Comparison of ENCODE assay signal across 14 cellular contexts in genomic region chr3:13513051-13513912, GRCh38. TPM values are rescaled to one million over a fixed set of nuclear protein-coding genes. Genes with fewer than 3 reads are reported as not detected.
DNase-seq lines count a peak whose midpoint lies in the region; ATAC-seq and TF ChIP-seq lines count a peak whose summit lies in the region.
"Had no signal": no experiment of that assay in that cellular context is flagged by ENCODE, and none has a peak within 500 bp of the region (broad histone marks: within the 10 kb centered on the region; RNA-seq: fewer than 3 reads in every experiment).

No MANE protein-coding gene starts in this region.

- no CpG with 5 or more reads among the region's 20 CpGs for WGBS in neuronal stem cell (ENCODE audit: extremely low coverage in 2 of 2, insufficient read length in 2 of 2, insufficient replicate concordance in 1 of 2), 2 donors

- peak overlapping the region; percentile 65 for H2AK5ac ChIP-seq in neuronal stem cell (ENCODE audit: low read depth, low read length)

- peak overlapping the region; percentile 28 for H3K14ac ChIP-seq in neuronal stem cell (ENCODE audit: low read length)

- peak overlapping the region; percentile 49 for H2BK120ac ChIP-seq in neuronal stem cell (ENCODE audit: low read depth, low read length)

- ATAC-seq in GM19035 (IDR thresholded peaks at IDR 0.05; ENCODE audit: unreplicated experiment), result no peak
- ATAC-seq in GM21423 (IDR thresholded peaks at IDR 0.05; ENCODE audit: unreplicated experiment), result no peak
- ATAC-seq: mucosa of descending colon had no signal

- H4K8ac ChIP-seq in neuronal stem cell (ENCODE audit: low read depth, low read length), result no peak overlapping the region

- CTCF ChIA-PET in Calu3 (lab: Charles Lee), result interaction anchor here (1.0 kb wide), 1 partner anchor 43 kb away, joined by 3 read pairs; no protein-coding TSS in a partner anchor

- TF ChIP-seq CTCF in AG09309 (IDR thresholded peaks at IDR 0.05; ENCODE audit: control insufficient read depth, insufficient read depth, low read depth, low read length, missing control alignments), result no peak
- TF ChIP-seq CTCF in Calu3 (IDR thresholded peaks at IDR 0.05; ENCODE audit: unreplicated experiment), result no peak

- intact Hi-C loops in Calu3 (cut with micrococcal nuclease; ENCODE audit: unreplicated experiment), result no loop called here

- H2BK12ac ChIP-seq in neuronal stem cell (ENCODE audit: low read length), result no peak overlapping the region

- no peak overlapping the region for H3K4me3 Mint-ChIP-seq in Calu3 (ENCODE audit: low read depth, unreplicated experiment)
- H3K4me3 Mint-ChIP-seq: activated naive CD4-positive, alpha-beta T cell treated with anti-CD3 and anti-CD28 coated beads, Interleukin-2, amount 10 ng/mL, durations not matched to agents 7 days and 5 days; dendritic cell treated with granulocyte-macrophage colony-stimulating factor and Interleukin-4, amounts not matched to agents 40 ng/mL and 50 ng/mL, for 4 days; T-helper 2 cell treated with Interferon-gamma antibody and Interleukin-4, amounts not matched to agents 5 μg/mL and 100 μg/mL, for 36 hours had no signal

- H3K4me1 Mint-ChIP-seq in Calu3 (ENCODE audit: low read depth, unreplicated experiment), result peaks cover 12% of the 10 kb centered on the region
- H3K4me1 Mint-ChIP-seq: activated naive CD4-positive, alpha-beta T cell treated with anti-CD3 and anti-CD28 coated beads, Interleukin-2, amount 10 ng/mL, durations not matched to agents 7 days and 5 days had no signal

- H3K4me2 ChIP-seq in neuronal stem cell (ENCODE audit: insufficient read depth, low read length, poor library complexity, severe bottlenecking), result no peak overlapping the region
- H3K4me2 ChIP-seq: BLaER1 had no signal

- DNase-seq in AG09309 (ENCODE audit: low read depth), result peak; percentile 73
- peak; percentile 63 for DNase-seq in RPMI7951 (ENCODE audit: low read depth)
- DNase-seq in fibroblast of gingiva (ENCODE audit: low read depth), result peak; percentile 78
- DNase-seq in neuronal stem cell (ENCODE audit: low spot score), result no peak
- no peak for DNase-seq in Calu3
- no peak for DNase-seq in C1 segment of cervical spinal cord (lab: John Stamatoyannopoulos, UW)
- DNase-seq: activated naive CD4-positive, alpha-beta T cell treated with anti-CD3 and anti-CD28 coated beads, Interleukin-2, amount 10 ng/mL, durations not matched to agents 7 days and 5 days; KG1 had no signal

- peak overlapping the region; percentile 74 for H3K18ac ChIP-seq in neuronal stem cell (ENCODE audit: low read length)

- peak overlapping the region; percentile 24 for H3K9ac ChIP-seq in neuronal stem cell (ENCODE audit: low read depth, low read length, poor library complexity)
- H3K9ac ChIP-seq: BLaER1 had no signal

- no peak overlapping the region for H3K27ac ChIP-seq in neuronal stem cell (replicated peaks; ENCODE audit: low read length)
- H3K27ac ChIP-seq: BLaER1 had no signal

- H2BK5ac ChIP-seq in neuronal stem cell (ENCODE audit: low read length), result no peak overlapping the region

- H2AFZ ChIP-seq in neuronal stem cell (ENCODE audit: low read length), result peak overlapping the region; percentile 30

- peaks cover 6 to 15% of the 10 kb centered on the region in 2 donors for H3K4me1 ChIP-seq in neuronal stem cell (ENCODE audit: control insufficient read depth in 2 of 2, insufficient read depth in 1 of 2, low read depth in 1 of 2, low read length in 2 of 2)

- no TSS peak for BruUV-seq in Calu3 (replicated peaks; lab: Mats Ljungman, UMichigan)

- no peak overlapping the region for H3K27ac Mint-ChIP-seq in Calu3 (ENCODE audit: unreplicated experiment)
- H3K27ac Mint-ChIP-seq: activated naive CD4-positive, alpha-beta T cell treated with anti-CD3 and anti-CD28 coated beads, Interleukin-2, amount 10 ng/mL, durations not matched to agents 7 days and 5 days; dendritic cell treated with granulocyte-macrophage colony-stimulating factor and Interleukin-4, amounts not matched to agents 40 ng/mL and 50 ng/mL, for 4 days; T-helper 2 cell treated with Interferon-gamma antibody and Interleukin-4, amounts not matched to agents 5 μg/mL and 100 μg/mL, for 36 hours had no signal

- no peak overlapping the region for H3K4ac ChIP-seq in neuronal stem cell (ENCODE audit: low read length)

- peaks cover 0 to 3% of the 10 kb centered on the region in 2 donors for H3K9me3 ChIP-seq in neuronal stem cell (replicated peaks in 1 of 2; ENCODE audit: control insufficient read depth in 2 of 2, insufficient read depth in 1 of 2, low read depth in 1 of 2, low read length in 2 of 2)
- H3K9me3 ChIP-seq: BLaER1, mucosa of descending colon had no signal

- no peak overlapping the region for H4K91ac ChIP-seq in neuronal stem cell (ENCODE audit: low read depth, low read length, poor library complexity)

- H3K27me3 ChIP-seq in neuronal stem cell (ENCODE audit: control insufficient read depth in 3 of 3, insufficient read depth in 3 of 3, low read depth in 1 of 3, low read length in 3 of 3), result no peaks in the 10 kb centered on the region
- H3K27me3 ChIP-seq: BLaER1 had no signal

- no peaks in the 10 kb centered on the region for H3K79me1 ChIP-seq in neuronal stem cell (ENCODE audit: low read depth, low read length)

- H3K23ac ChIP-seq in neuronal stem cell (ENCODE audit: low read depth, low read length, poor library complexity), result no peak overlapping the region

- H3K27me3 Mint-ChIP-seq in Calu3 (ENCODE audit: unreplicated experiment), result no peaks in the 10 kb centered on the region
- H3K27me3 Mint-ChIP-seq: dendritic cell treated with granulocyte-macrophage colony-stimulating factor and Interleukin-4, amounts not matched to agents 40 ng/mL and 50 ng/mL, for 4 days had no signal

- no peaks in the 10 kb centered on the region for H3K9me3 Mint-ChIP-seq in Calu3 (ENCODE audit: low read depth, unreplicated experiment)
- H3K9me3 Mint-ChIP-seq: activated naive CD4-positive, alpha-beta T cell treated with anti-CD3 and anti-CD28 coated beads, Interleukin-2, amount 10 ng/mL, durations not matched to agents 7 days and 5 days; dendritic cell treated with granulocyte-macrophage colony-stimulating factor and Interleukin-4, amounts not matched to agents 40 ng/mL and 50 ng/mL, for 4 days; T-helper 2 cell treated with Interferon-gamma antibody and Interleukin-4, amounts not matched to agents 5 μg/mL and 100 μg/mL, for 36 hours had no signal

- no peaks in the 10 kb centered on the region for H3K36me3 ChIP-seq in neuronal stem cell (replicated peaks in 1 of 2; ENCODE audit: control insufficient read depth in 2 of 2, insufficient read depth in 2 of 2, low read length in 2 of 2)
- H3K36me3 ChIP-seq: BLaER1 had no signal

- H3K4me3 ChIP-seq in AG09309 (ENCODE audit: control insufficient read depth, low read depth, low read length), result no peak overlapping the region
- H3K4me3 ChIP-seq in neuronal stem cell (ENCODE audit: low read length in 2 of 2), result no peak overlapping the region
- H3K4me3 ChIP-seq: BLaER1, mucosa of descending colon had no signal

- H2BK15ac ChIP-seq in neuronal stem cell (ENCODE audit: low read length), result peak overlapping the region; percentile 34

- H3K36me3 Mint-ChIP-seq in Calu3 (ENCODE audit: insufficient read depth, unreplicated experiment), result no peaks in the 10 kb centered on the region
- H3K36me3 Mint-ChIP-seq: activated naive CD4-positive, alpha-beta T cell treated with anti-CD3 and anti-CD28 coated beads, Interleukin-2, amount 10 ng/mL, durations not matched to agents 7 days and 5 days had no signal

RNA-seq across cellular contexts. Expression of gene HDAC11, which starts 33.2 kb away (rescaled TPM):
- total RNA-seq in RPMI7951 (2014; rRNA removed; shearing (Covaris generic)), result 9.4 and 16.0 TPM in 2 replicates
- 7.3 TPM for polyA plus RNA-seq in neuronal stem cell (2013, experiment 1 of 2)
- polyA plus RNA-seq in neuronal stem cell (2013, experiment 2 of 2), result 7.6 TPM
- 11.8 and 16.5 TPM in 2 replicates for total RNA-seq in Calu3 (2022)

RNA-seq across cellular contexts. Expression of gene FBLN2, which starts 35.6 kb away (rescaled TPM):
- total RNA-seq in RPMI7951 (2014; rRNA removed; shearing (Covaris generic)), result 52.7 and 55.9 TPM in 2 replicates
- polyA plus RNA-seq in neuronal stem cell (2013, experiment 1 of 2), result 12.1 TPM
- polyA plus RNA-seq in neuronal stem cell (2013, experiment 2 of 2), result 12.3 TPM
- not detected in 2 replicates for total RNA-seq in Calu3 (2022)

Comparison
In these comparisons a context has a peak if more than half of its experiments do, and no peak if none do; other contexts are left out.
1. DNase-seq: peak in AG09309 (single experiment), RPMI7951 (single experiment) and fibroblast of gingiva (single experiment); none in neuronal stem cell (single experiment), Calu3 (single experiment) and C1 segment of cervical spinal cord (0 of 14).
2. RNA of gene FBLN2, which starts 35.6 kb away (total RNA-seq): 52.7 to 55.9 TPM in RPMI7951; not detected in Calu3; every median in the first group is over 10 times any median in the second.